ENCODE assay signal across 1 cellular context in genomic region chr11:71334191-71334590, GRCh38.
TF ChIP-seq lines count a peak whose summit lies in the region.

No MANE protein-coding gene starts in this region.

TF ChIP-seq in IMR-90, 13 proteins besides CTCF, POLR2A, EP300 and RAD21 (continued from another document):
- TF ChIP-seq ELK1 (IDR thresholded peaks at IDR 0.05; ENCODE audit: borderline replicate concordance, low read depth, low read length) (no peak), RFX5 (IDR thresholded peaks at IDR 0.05; ENCODE audit: low read depth, low read length) (no peak), MAZ (IDR thresholded peaks at IDR 0.05; ENCODE audit: borderline replicate concordance, low read depth, low read length) (no peak), SMC3 (IDR thresholded peaks at IDR 0.05; ENCODE audit: low read depth, low read length) (no peak)
- TF ChIP-seq, protein P1, sequence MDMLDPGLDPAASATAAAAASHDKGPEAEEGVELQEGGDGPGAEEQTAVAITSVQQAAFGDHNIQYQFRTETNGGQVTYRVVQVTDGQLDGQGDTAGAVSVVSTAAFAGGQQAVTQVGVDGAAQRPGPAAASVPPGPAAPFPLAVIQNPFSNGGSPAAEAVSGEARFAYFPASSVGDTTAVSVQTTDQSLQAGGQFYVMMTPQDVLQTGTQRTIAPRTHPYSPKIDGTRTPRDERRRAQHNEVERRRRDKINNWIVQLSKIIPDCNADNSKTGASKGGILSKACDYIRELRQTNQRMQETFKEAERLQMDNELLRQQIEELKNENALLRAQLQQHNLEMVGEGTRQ (IDR thresholded peaks at IDR 0.05; ENCODE audit: low read depth, low read length), result no peak
